ENCODE assay signal across 23 cellular contexts in the genomic region with DNA sequence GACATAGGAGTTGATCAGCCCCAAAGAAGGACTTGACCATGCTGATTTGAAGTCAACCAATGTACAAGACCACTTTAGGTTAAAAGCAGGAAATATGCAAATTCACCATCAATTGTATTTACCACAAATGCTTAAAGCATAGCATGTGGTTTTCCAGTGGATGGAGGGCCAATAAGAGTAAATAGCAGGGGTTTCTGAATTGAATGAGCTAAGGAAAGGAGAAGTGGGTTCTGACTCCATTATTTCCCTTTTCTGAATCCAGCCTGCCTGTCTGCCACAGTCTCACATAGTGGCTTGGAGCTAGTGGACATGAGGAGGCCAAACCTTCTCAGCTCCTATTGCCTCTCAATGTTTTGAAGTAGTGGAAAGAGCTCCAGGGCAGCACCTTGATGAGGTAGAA. TPM values are rescaled to one million over a fixed set of nuclear protein-coding genes. Genes with fewer than 3 reads are reported as not detected.
DNase-seq lines count a peak whose midpoint lies in the region; ATAC-seq lines count a peak whose summit lies in the region.
"Had no signal": no experiment of that assay in that cellular context is flagged by ENCODE, and none has a peak within 500 bp of the region (broad histone marks: within the 10 kb centered on the region; RNA-seq: fewer than 3 reads in every experiment).

No MANE protein-coding gene starts in this region.

- in situ Hi-C loops in KBM-7 (cut with MboI; ENCODE audit: low pct_unique_long_range_greater_than_20kb, low sequenced_read_pairs): no loop called here

- no peak overlapping the region for H3K4me3 Mint-ChIP-seq in memory B cell
- no peak overlapping the region for H3K4me3 Mint-ChIP-seq in naive thymus-derived CD4-positive, alpha-beta T cell
- H3K4me3 Mint-ChIP-seq: CD8-positive, alpha-beta memory T cell had no signal

- DNase-seq in CD1c-positive myeloid dendritic cell (ENCODE audit: extremely low spot score): peak; percentile 16
- DNase-seq in KBM-7: peak; percentile 53
- peak; percentile 26 for DNase-seq in OCI-M1 (lab: John Stamatoyannopoulos, UW)
- no peak for DNase-seq in memory B cell (ENCODE audit: low spot score in 2 of 2)
- DNase-seq in naive thymus-derived CD4-positive, alpha-beta T cell: no peak
- DNase-seq: CD8-positive, alpha-beta memory T cell; GOT3; Karpas-422; MG63; NCI-H1417 treated with DMSO at 0.1 percent for 48 hours; NCI-H1930; NCI-H345; NCI-H524 treated with DMSO at 0.1 percent for 48 hours; Right ventricle myocardium superior; SK-N-SH had no signal

- POLR2A ChIA-PET in naive thymus-derived CD4-positive, alpha-beta T cell (lab: Charles Lee): interaction anchor here (0.7 kb wide), 1 partner anchor 9 kb away, joined by 3 read pairs; no protein-coding TSS in a partner anchor

- H3K9me3 Mint-ChIP-seq in memory B cell: no peaks in the 10 kb centered on the region
- H3K9me3 Mint-ChIP-seq in naive thymus-derived CD4-positive, alpha-beta T cell: peaks cover 0 to 3% (median 0%) of the 10 kb centered on the region in 11 donors
- H3K9me3 Mint-ChIP-seq: CD8-positive, alpha-beta memory T cell had no signal

- peaks cover 2% of the 10 kb centered on the region for H3K36me3 Mint-ChIP-seq in memory B cell
- peaks cover 0 to 2% (median 0%) of the 10 kb centered on the region in 5 donors for H3K36me3 Mint-ChIP-seq in naive thymus-derived CD4-positive, alpha-beta T cell
- H3K36me3 Mint-ChIP-seq: CD8-positive, alpha-beta memory T cell had no signal

- CTCF ChIA-PET in naive thymus-derived CD4-positive, alpha-beta T cell (lab: Charles Lee): no interaction called here

- no peaks in the 10 kb centered on the region for H3K36me3 ChIP-seq in naive thymus-derived CD4-positive, alpha-beta T cell (ENCODE audit: control insufficient read depth in 2 of 3, insufficient read depth in 3 of 3, low read length in 3 of 3)
- H3K36me3 ChIP-seq: BLaER1 treated with 17β-estradiol and CSF1 and Interleukin-3, amounts not matched to agents 10 nM and 100 nM; MG63 had no signal

- peaks cover 7% of the 10 kb centered on the region for H3K4me1 Mint-ChIP-seq in memory B cell
- H3K4me1 Mint-ChIP-seq in naive thymus-derived CD4-positive, alpha-beta T cell: peaks cover 0 to 2% (median 0%) of the 10 kb centered on the region in 7 donors

- H3K27me3 Mint-ChIP-seq in memory B cell: peaks cover 3% of the 10 kb centered on the region
- H3K27me3 Mint-ChIP-seq in naive thymus-derived CD4-positive, alpha-beta T cell: peaks cover 0 to 7% (median 0%) of the 10 kb centered on the region in 5 donors
- H3K27me3 Mint-ChIP-seq: CD8-positive, alpha-beta memory T cell had no signal

- H3K27ac ChIP-seq in naive thymus-derived CD4-positive, alpha-beta T cell (ENCODE audit: low read depth, low read length): no peak overlapping the region
- H3K27ac ChIP-seq: BLaER1 treated with 17β-estradiol and CSF1 and Interleukin-3, amounts not matched to agents 10 nM and 100 nM; HL-60 had no signal

- H3K9me3 ChIP-seq in naive thymus-derived CD4-positive, alpha-beta T cell (ENCODE audit: control insufficient read depth in 2 of 3, low read length in 3 of 3): no peaks in the 10 kb centered on the region
- H3K9me3 ChIP-seq: BLaER1 treated with 17β-estradiol and CSF1 and Interleukin-3, amounts not matched to agents 10 nM and 100 nM; MG63; SK-N-SH had no signal

- H3K4me1 ChIP-seq in naive thymus-derived CD4-positive, alpha-beta T cell (ENCODE audit: control insufficient read depth in 2 of 2, insufficient read depth in 2 of 2, low read length in 2 of 2): no peaks in the 10 kb centered on the region

- H3K27ac Mint-ChIP-seq in memory B cell: no peak overlapping the region
- no peak overlapping the region for H3K27ac Mint-ChIP-seq in naive thymus-derived CD4-positive, alpha-beta T cell
- H3K27ac Mint-ChIP-seq: CD8-positive, alpha-beta memory T cell had no signal

- ATAC-seq in memory B cell (ENCODE audit: low read depth) (peak; percentile 51), HG02840 (IDR thresholded peaks at IDR 0.05; ENCODE audit: low FRiP score, unreplicated experiment) (no peak), HG02798 (IDR thresholded peaks at IDR 0.05; ENCODE audit: poor library complexity, unreplicated experiment) (no peak)
- no peak for ATAC-seq in naive thymus-derived CD4-positive, alpha-beta T cell

- no peaks in the 10 kb centered on the region for H3K27me3 ChIP-seq in naive thymus-derived CD4-positive, alpha-beta T cell (ENCODE audit: control insufficient read depth in 2 of 2, insufficient read depth in 2 of 2, low read length in 2 of 2)
- H3K27me3 ChIP-seq: BLaER1 treated with 17β-estradiol and CSF1 and Interleukin-3, amounts not matched to agents 10 nM and 100 nM; MG63 had no signal

- no peak overlapping the region for H3K4me3 ChIP-seq in naive thymus-derived CD4-positive, alpha-beta T cell (ENCODE audit: low read length)
- H3K4me3 ChIP-seq: BLaER1 treated with 17β-estradiol and CSF1 and Interleukin-3, amounts not matched to agents 10 nM and 100 nM; MG63 had no signal

- intact Hi-C loops in naive thymus-derived CD4-positive, alpha-beta T cell (cut with micrococcal nuclease): no loop called here

RNA-seq across cellular contexts. Expression of a gene that starts 7.2 kb away (rescaled TPM):
- total RNA-seq in naive thymus-derived CD4-positive, alpha-beta T cell: not detected
- not detected for polyA plus RNA-seq in naive thymus-derived CD4-positive, alpha-beta T cell
- total RNA-seq: A673; CD8-positive, alpha-beta memory T cell; HT1080; OCI-LY7; Right ventricle myocardium superior; T-helper 1 cell treated with Interleukin-12 subunit alpha and Interleukin-12 subunit beta and Interleukin-4 antibody, amounts not matched to agents 30 ng/mL and 1 ng/mL, for 36 hours had no signal
- polyA plus RNA-seq: CD8-positive, alpha-beta memory T cell had no signal

Comparison
In these comparisons a context has a peak if more than half of its experiments do, and no peak if none do; other contexts are left out.
1. DNase-seq: peak in CD1c-positive myeloid dendritic cell (single experiment), KBM-7 (single experiment) and OCI-M1 (single experiment); none in memory B cell (0 of 2) and naive thymus-derived CD4-positive, alpha-beta T cell (0 of 9).